8 cellular contexts compared by ENCODE assay signal in genomic region chr19:17215125-17215971, GRCh38. TPM values are rescaled to one million over a fixed set of nuclear protein-coding genes. Genes with fewer than 3 reads are reported as not detected.
DNase-seq lines count a peak whose midpoint lies in the region; ATAC-seq and TF ChIP-seq lines count a peak whose summit lies in the region.

A gene with protein sequence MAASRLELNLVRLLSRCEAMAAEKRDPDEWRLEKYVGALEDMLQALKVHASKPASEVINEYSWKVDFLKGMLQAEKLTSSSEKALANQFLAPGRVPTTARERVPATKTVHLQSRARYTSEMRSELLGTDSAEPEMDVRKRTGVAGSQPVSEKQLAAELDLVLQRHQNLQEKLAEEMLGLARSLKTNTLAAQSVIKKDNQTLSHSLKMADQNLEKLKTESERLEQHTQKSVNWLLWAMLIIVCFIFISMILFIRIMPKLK (plus strand): TSS chr19:17215357. CDS start chr19:17215406, 49 bp downstream.

- ATAC-seq in GM21390 (IDR thresholded peaks at IDR 0.05; ENCODE audit: unreplicated experiment): peak; percentile 77

- peak within 1 kb of the TSS; percentile 84 to 88 for H3K9ac ChIP-seq in mucosa of rectum (ENCODE audit: low read depth in 1 of 2, low read length in 2 of 2)

- H3K79me2 ChIP-seq in PC-9 (ENCODE audit: low read depth): no peaks in the 10 kb centered on the region; the same call in 1 of the 2 replicates

- H2AFZ ChIP-seq in PC-9: peak within 1 kb of the TSS; percentile 79

- H3K27me3 ChIP-seq in PC-9 (ENCODE audit: insufficient read depth, low read depth) (no peaks in the 10 kb centered on the region), mucosa of rectum (ENCODE audit: control insufficient read depth in 2 of 2, insufficient read depth in 2 of 2, low read length in 2 of 2) (no peaks in the 10 kb centered on the region)

- no peaks in the 10 kb centered on the region for H3K9me2 ChIP-seq in PC-9 (ENCODE audit: insufficient read depth)

- H3K9me3 ChIP-seq in PC-9 (ENCODE audit: insufficient read depth, low read depth) (no peaks in the 10 kb centered on the region), mucosa of rectum (ENCODE audit: control insufficient read depth in 2 of 2, low read length in 2 of 2) (no peaks in the 10 kb centered on the region)

- H3F3A ChIP-seq in PC-9 (ENCODE audit: insufficient read depth, low read depth): peaks cover 18% of the 10 kb centered on the region; the same call in 1 of the 2 replicates

- POLR2A ChIA-PET in PC-9 (lab: Charles Lee; ENCODE audit: unreplicated experiment): interaction anchor here (0.5 to 1.6 kb wide), 9 partner anchors 11 to 1109 kb away, joined by 3 to 26 read pairs (median 5); partner anchors contain the start of genes BABAM1 and OCEL1

- peak; percentile 91 for DNase-seq in COLO668 (lab: John Stamatoyannopoulos, UW; ENCODE audit: unreplicated experiment)
- peak; percentile 88 for DNase-seq in Jurkat, Clone E6-1 (ENCODE audit: low read depth, low spot score)
- DNase-seq in PC-9: peak; percentile 82 to 85
- peak; percentile 83 for DNase-seq in activated T-cell treated with anti-CD3 and anti-CD28 coated beads, Interleukin-2, amount 50 U/mL, for 1 hour
- DNase-seq in erythroblast (lab: John Stamatoyannopoulos, UW): peak; percentile 95
- peak; percentile 88 for DNase-seq in stimulated activated CD8-positive, alpha-beta memory T cell treated with anti-CD3 and anti-CD28 coated beads, Interleukin-4, amount 100 ng/mL, for 48 hours

- H4K20me1 ChIP-seq in PC-9 (ENCODE audit: insufficient read depth): no peaks in the 10 kb centered on the region

- H3K4me2 ChIP-seq in PC-9: peak within 1 kb of the TSS; percentile 94

- H3K4me3 ChIP-seq in Jurkat, Clone E6-1 (ENCODE audit: low read length): peak within 1 kb of the TSS; percentile 80
- peak within 1 kb of the TSS; percentile 64 for H3K4me3 ChIP-seq in PC-9
- H3K4me3 ChIP-seq in mucosa of rectum (ENCODE audit: low read length in 2 of 2): peak within 1 kb of the TSS; percentile 82 to 95

- intact Hi-C loops in PC-9 (cut with micrococcal nuclease; ENCODE audit: unreplicated experiment): no loop called here

- TF ChIP-seq POLR2A in erythroblast (IDR thresholded peaks at IDR 0.05; ENCODE audit: low read length): peak; percentile 91

- H3K4me1 ChIP-seq in PC-9 (replicated peaks; ENCODE audit: insufficient read depth) (peaks cover 22% of the 10 kb centered on the region), mucosa of rectum (ENCODE audit: control insufficient read depth in 2 of 2, insufficient read depth in 2 of 2, low read length in 2 of 2) (peaks cover 11 to 13% of the 10 kb centered on the region in 2 donors)

- BruUV-seq in PC-9 (replicated peaks; lab: Mats Ljungman, UMichigan): no TSS peak

- CTCF ChIA-PET in PC-9 (lab: Charles Lee): interaction anchor here (0.8 kb wide), 1 partner anchor 10 kb away, joined by 3 read pairs; no protein-coding TSS in a partner anchor

- H3K27ac ChIP-seq in PC-9 (peak within 1 kb of the TSS; percentile 84), mucosa of rectum (ENCODE audit: low read depth in 2 of 2, low read length in 2 of 2) (peak within 1 kb of the TSS; percentile 89 to 92)

- TF ChIP-seq CTCF in PC-9 (conservative IDR thresholded peaks at IDR 0.05): no peak

- H3K36me3 ChIP-seq in PC-9 (ENCODE audit: low read depth): peaks cover 6% of the 10 kb centered on the region; the same call in 1 of the 2 replicates
- H3K36me3 ChIP-seq in mucosa of rectum (ENCODE audit: control insufficient read depth in 2 of 2, insufficient read depth in 2 of 2, low read length in 2 of 2): peaks cover 15 to 33% of the 10 kb centered on the region in 2 donors

RNA-seq across cellular contexts. Expression of the gene that starts here (rescaled TPM):
- 87.7 TPM for polyA plus RNA-seq in Jurkat, Clone E6-1 (2012; ENCODE audit: insufficient read depth, insufficient read length)
- 19.8 and 22.5 TPM in 2 replicates for total RNA-seq in PC-9 (2021)

Comparison
In these comparisons a context has a peak if more than half of its experiments do, and no peak if none do; other contexts are left out.
1. Peak in every context shown above with its lines: DNase-seq, ATAC-seq, H3K4me3 ChIP-seq and H3K27ac ChIP-seq.